In the genomic region with DNA sequence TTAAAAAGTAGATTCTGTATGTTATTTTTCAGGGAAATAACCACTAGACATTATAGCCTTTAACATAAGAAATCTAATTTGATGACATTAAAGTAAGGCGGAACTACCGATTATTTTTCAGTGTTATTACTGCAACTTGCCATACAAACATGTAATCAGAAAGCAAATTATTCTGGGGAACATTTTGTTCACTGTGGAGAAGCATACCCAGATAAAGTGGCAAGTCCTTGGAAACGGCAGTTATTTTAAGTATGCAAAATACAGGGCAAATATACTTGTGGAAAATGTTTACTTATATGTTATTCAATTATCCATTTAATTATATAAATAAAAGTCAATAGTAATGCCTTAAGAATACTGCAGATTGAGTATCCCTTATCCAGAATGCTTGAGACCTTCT, we compare ENCODE assay signal across 14 cellular contexts.
DNase-seq lines count a peak whose midpoint lies in the region; ATAC-seq, FAIRE-seq and TF ChIP-seq lines count a peak whose summit lies in the region.
"Had no signal": no experiment of that assay in that cellular context is flagged by ENCODE, and none has a peak within 500 bp of the region (broad histone marks: within the 10 kb centered on the region; RNA-seq: fewer than 3 reads in every experiment).

No MANE protein-coding gene starts in this region.

- no peak overlapping the region for H3K4me3 ChIP-seq in left ventricle myocardium inferior
- H3K4me3 ChIP-seq in right cardiac atrium (ENCODE audit: low read length): no peak overlapping the region
- H3K4me3 ChIP-seq in IMR-90 (ENCODE audit: insufficient read depth, low read depth, low read length): no peak overlapping the region

- no peak for TF ChIP-seq RAD21 in IMR-90 (IDR thresholded peaks at IDR 0.05; ENCODE audit: low read length)

- H3K9me1 ChIP-seq in IMR-90 (ENCODE audit: insufficient read depth, low read length): peaks cover 2% of the 10 kb centered on the region; the same call in 1 of the 2 replicates

- H3K4ac ChIP-seq in IMR-90 (ENCODE audit: low read depth, low read length): no peak overlapping the region

- H2BK20ac ChIP-seq in IMR-90 (ENCODE audit: low read depth, low read length): no peak overlapping the region

- no peak overlapping the region for H4K91ac ChIP-seq in IMR-90 (ENCODE audit: insufficient read depth, low read depth, low read length)

- no peak overlapping the region for H2AFZ ChIP-seq in IMR-90 (replicated peaks; ENCODE audit: low read length, poor library complexity)

- H4K20me1 ChIP-seq in IMR-90 (ENCODE audit: insufficient read depth, low read length): peaks cover 19% of the 10 kb centered on the region; the same call in 1 of the 2 replicates

- no peak overlapping the region for H3K56ac ChIP-seq in IMR-90 (ENCODE audit: extremely low read depth, insufficient read depth, low read length)

- TF ChIP-seq POLR2A in IMR-90 (IDR thresholded peaks at IDR 0.05; ENCODE audit: low read depth, low read length): no peak

- H3K14ac ChIP-seq in IMR-90 (replicated peaks; ENCODE audit: low read depth, low read length): no peak overlapping the region

- 73% methylated on average over 3 of the region's 3 CpGs for WGBS in right cardiac atrium
- WGBS in IMR-90 (ENCODE audit: extremely low coverage in 2 of 2, insufficient read length in 1 of 2), 2 experiments: no CpG with 5 or more reads among the region's 3 CpGs

- H3K36me3 ChIP-seq in left ventricle myocardium inferior (peaks cover 64% of the 10 kb centered on the region), IMR-90 (ENCODE audit: control insufficient read depth, insufficient read depth, low read length) (peaks cover 34% of the 10 kb centered on the region)

- no TSS peak for BruUV-seq in IMR-90 (replicated peaks; lab: Mats Ljungman, UMichigan)

- ATAC-seq in right cardiac atrium (no peak), IMR-90 (ENCODE audit: low read depth) (no peak)
- ATAC-seq: CD8-positive, alpha-beta T cell had no signal

- H4K8ac ChIP-seq in IMR-90 (ENCODE audit: low read depth in 2 of 2, low read length in 2 of 2): no peak overlapping the region

- in situ Hi-C loops in IMR-90 (cut with MboI; ENCODE audit: low sequenced_read_pairs): no loop called here

- CTCF ChIA-PET in IMR-90 (lab: Yijun Ruan, JAX): interaction anchor here (0.7 kb wide), 1 partner anchor 10 kb away, joined by 3 read pairs; no protein-coding TSS in a partner anchor

- dilution Hi-C loops in IMR-90 (cut with HindIII; ENCODE audit: low sequenced_read_pairs, unreplicated experiment): no loop called here

- peak; percentile 68 for FAIRE-seq in islet of Langerhans (lab: Jason Lieb, UNC)
- FAIRE-seq: A204.1 had no signal

- intact Hi-C loops in left ventricle myocardium inferior (cut with micrococcal nuclease) (no loop called here), right cardiac atrium (cut with DNase I) (no loop called here), IMR-90 (cut with micrococcal nuclease) (loop anchor here (5.0 kb wide), 2 partner anchors 43 to 68 kb away; no protein-coding TSS in a partner anchor)

- H4K5ac ChIP-seq in IMR-90 (ENCODE audit: low read depth, low read length): no peak overlapping the region

- H3K4me1 ChIP-seq in left ventricle myocardium inferior (peaks cover 59% of the 10 kb centered on the region), right cardiac atrium (ENCODE audit: control insufficient read depth, insufficient read depth, low read length) (peaks cover 3% of the 10 kb centered on the region), IMR-90 (ENCODE audit: control insufficient read depth, insufficient read depth, low read length) (peaks cover 16% of the 10 kb centered on the region)
- H3K4me1 ChIP-seq: Caco-2 had no signal

- POLR2A ChIA-PET in IMR-90 (lab: Charles Lee; ENCODE audit: unreplicated experiment): no interaction called here

- DNase-seq in left ventricle myocardium inferior (no peak), right cardiac atrium (no peak), IMR-90 (no peak), AML-193 (lab: John Stamatoyannopoulos, UW) (no peak), A172 (ENCODE audit: low spot score) (no peak)
- DNase-seq in activated CD4-positive, CD25-positive, alpha-beta regulatory T cell (lab: John Stamatoyannopoulos, UW): no peak
- DNase-seq: Caco-2; CD8-positive, alpha-beta T cell; DND-41; GDM1; GOT3; H9 had no signal

- H3K23ac ChIP-seq in IMR-90 (ENCODE audit: low read depth, low read length): no peak overlapping the region

- H3K18ac ChIP-seq in IMR-90 (ENCODE audit: low read depth, low read length): no peak overlapping the region

- no peak overlapping the region for H2AK5ac ChIP-seq in IMR-90 (ENCODE audit: low read depth, low read length)

- no peak for TF ChIP-seq CTCF in left ventricle myocardium inferior (IDR thresholded peaks at IDR 0.05; ENCODE audit: borderline replicate concordance)
- TF ChIP-seq CTCF in IMR-90 (conservative IDR thresholded peaks at IDR 0.05; ENCODE audit: low read depth, low read length): no peak

- H3K27ac ChIP-seq in left ventricle myocardium inferior (replicated peaks) (peak overlapping the region; percentile 67), right cardiac atrium (ENCODE audit: low read length) (no peak overlapping the region), IMR-90 (ENCODE audit: insufficient read depth, low read length) (no peak overlapping the region; the same call in 1 of the 2 replicates)

- H3K9me3 ChIP-seq in left ventricle myocardium inferior (replicated peaks) (no peaks in the 10 kb centered on the region), right cardiac atrium (ENCODE audit: control insufficient read depth, low read length) (no peaks in the 10 kb centered on the region), IMR-90 (ENCODE audit: control insufficient read depth, insufficient read depth, low read length) (no peaks in the 10 kb centered on the region)
- H3K9me3 ChIP-seq: Caco-2 had no signal

- peak overlapping the region; percentile 67 for H2BK5ac ChIP-seq in IMR-90 (ENCODE audit: low read depth, low read length, poor library complexity, severe bottlenecking)

- peaks cover 16 to 47% of the 10 kb centered on the region in 2 experiments for H3K79me1 ChIP-seq in IMR-90 (ENCODE audit: low read depth in 1 of 2, low read length in 2 of 2)

- H3K9ac ChIP-seq in IMR-90 (ENCODE audit: low read depth, low read length): no peak overlapping the region

- no peak overlapping the region for H2BK15ac ChIP-seq in IMR-90 (ENCODE audit: low read depth, low read length)

- H2BK120ac ChIP-seq in IMR-90 (ENCODE audit: low read depth, low read length): no peak overlapping the region

- H3K4me2 ChIP-seq in IMR-90 (ENCODE audit: low read depth, low read length): no peak overlapping the region

- H3K27me3 ChIP-seq in left ventricle myocardium inferior (ENCODE audit: low read depth): no peaks in the 10 kb centered on the region
- no peaks in the 10 kb centered on the region for H3K27me3 ChIP-seq in right cardiac atrium (ENCODE audit: control insufficient read depth, insufficient read depth)
- no peaks in the 10 kb centered on the region for H3K27me3 ChIP-seq in IMR-90 (ENCODE audit: control insufficient read depth, insufficient read depth, low read length)

- no peak overlapping the region for H2AK9ac ChIP-seq in IMR-90 (replicated peaks; ENCODE audit: low read depth, low read length, poor library complexity)

TF ChIP-seq in IMR-90, 13 proteins besides CTCF, POLR2A, EP300 and RAD21:
- TF ChIP-seq USF2 (IDR thresholded peaks at IDR 0.05; ENCODE audit: low read depth, low read length) (no peak), SMC3 (IDR thresholded peaks at IDR 0.05; ENCODE audit: low read depth, low read length) (no peak)
- TF ChIP-seq, protein P1, sequence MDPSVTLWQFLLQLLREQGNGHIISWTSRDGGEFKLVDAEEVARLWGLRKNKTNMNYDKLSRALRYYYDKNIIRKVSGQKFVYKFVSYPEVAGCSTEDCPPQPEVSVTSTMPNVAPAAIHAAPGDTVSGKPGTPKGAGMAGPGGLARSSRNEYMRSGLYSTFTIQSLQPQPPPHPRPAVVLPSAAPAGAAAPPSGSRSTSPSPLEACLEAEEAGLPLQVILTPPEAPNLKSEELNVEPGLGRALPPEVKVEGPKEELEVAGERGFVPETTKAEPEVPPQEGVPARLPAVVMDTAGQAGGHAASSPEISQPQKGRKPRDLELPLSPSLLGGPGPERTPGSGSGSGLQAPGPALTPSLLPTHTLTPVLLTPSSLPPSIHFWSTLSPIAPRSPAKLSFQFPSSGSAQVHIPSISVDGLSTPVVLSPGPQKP (IDR thresholded peaks at IDR 0.05; ENCODE audit: borderline replicate concordance, low read depth, low read length): no peak
